ENCODE assay signal across 1 cellular context in the genomic region with DNA sequence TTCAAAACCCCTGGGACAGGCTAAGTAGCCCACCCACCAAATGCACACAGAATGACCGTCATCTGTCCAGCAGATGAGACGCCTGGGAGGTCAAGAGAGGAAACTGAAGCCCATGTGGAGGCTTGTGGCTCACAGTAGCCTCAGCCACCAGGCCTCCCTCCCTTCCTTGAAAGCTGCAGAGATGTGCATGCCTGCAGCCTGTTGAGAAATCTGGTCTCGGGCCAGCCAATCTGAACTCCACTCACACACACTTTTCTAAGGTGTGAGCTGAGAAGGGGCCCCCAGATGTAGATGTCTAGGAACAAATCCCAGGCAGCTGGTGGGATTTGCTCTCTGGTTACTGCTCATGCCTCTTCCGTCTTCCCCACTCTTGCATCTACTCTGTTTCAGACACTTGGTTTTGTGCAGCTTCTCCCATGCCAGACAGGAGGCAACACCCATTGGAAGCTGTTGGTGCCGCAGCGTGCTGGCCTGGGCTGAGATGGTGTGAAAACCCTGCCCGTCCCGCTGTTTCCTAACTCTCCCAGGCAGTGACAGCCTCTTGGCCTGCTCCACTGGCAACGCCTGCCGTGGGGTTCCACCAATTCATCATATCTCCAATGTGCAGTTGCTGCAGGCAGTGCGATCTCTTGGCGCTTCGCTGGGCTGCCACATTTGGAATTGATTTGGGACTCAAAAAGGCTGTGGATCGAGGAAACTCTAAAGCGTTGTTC.
TF ChIP-seq lines count a peak whose summit lies in the region.

No MANE protein-coding gene starts in this region.

TF ChIP-seq in GM23338, 12 proteins besides CTCF, POLR2A, EP300 and RAD21 (continued from another document):
- TF ChIP-seq, protein P1, sequence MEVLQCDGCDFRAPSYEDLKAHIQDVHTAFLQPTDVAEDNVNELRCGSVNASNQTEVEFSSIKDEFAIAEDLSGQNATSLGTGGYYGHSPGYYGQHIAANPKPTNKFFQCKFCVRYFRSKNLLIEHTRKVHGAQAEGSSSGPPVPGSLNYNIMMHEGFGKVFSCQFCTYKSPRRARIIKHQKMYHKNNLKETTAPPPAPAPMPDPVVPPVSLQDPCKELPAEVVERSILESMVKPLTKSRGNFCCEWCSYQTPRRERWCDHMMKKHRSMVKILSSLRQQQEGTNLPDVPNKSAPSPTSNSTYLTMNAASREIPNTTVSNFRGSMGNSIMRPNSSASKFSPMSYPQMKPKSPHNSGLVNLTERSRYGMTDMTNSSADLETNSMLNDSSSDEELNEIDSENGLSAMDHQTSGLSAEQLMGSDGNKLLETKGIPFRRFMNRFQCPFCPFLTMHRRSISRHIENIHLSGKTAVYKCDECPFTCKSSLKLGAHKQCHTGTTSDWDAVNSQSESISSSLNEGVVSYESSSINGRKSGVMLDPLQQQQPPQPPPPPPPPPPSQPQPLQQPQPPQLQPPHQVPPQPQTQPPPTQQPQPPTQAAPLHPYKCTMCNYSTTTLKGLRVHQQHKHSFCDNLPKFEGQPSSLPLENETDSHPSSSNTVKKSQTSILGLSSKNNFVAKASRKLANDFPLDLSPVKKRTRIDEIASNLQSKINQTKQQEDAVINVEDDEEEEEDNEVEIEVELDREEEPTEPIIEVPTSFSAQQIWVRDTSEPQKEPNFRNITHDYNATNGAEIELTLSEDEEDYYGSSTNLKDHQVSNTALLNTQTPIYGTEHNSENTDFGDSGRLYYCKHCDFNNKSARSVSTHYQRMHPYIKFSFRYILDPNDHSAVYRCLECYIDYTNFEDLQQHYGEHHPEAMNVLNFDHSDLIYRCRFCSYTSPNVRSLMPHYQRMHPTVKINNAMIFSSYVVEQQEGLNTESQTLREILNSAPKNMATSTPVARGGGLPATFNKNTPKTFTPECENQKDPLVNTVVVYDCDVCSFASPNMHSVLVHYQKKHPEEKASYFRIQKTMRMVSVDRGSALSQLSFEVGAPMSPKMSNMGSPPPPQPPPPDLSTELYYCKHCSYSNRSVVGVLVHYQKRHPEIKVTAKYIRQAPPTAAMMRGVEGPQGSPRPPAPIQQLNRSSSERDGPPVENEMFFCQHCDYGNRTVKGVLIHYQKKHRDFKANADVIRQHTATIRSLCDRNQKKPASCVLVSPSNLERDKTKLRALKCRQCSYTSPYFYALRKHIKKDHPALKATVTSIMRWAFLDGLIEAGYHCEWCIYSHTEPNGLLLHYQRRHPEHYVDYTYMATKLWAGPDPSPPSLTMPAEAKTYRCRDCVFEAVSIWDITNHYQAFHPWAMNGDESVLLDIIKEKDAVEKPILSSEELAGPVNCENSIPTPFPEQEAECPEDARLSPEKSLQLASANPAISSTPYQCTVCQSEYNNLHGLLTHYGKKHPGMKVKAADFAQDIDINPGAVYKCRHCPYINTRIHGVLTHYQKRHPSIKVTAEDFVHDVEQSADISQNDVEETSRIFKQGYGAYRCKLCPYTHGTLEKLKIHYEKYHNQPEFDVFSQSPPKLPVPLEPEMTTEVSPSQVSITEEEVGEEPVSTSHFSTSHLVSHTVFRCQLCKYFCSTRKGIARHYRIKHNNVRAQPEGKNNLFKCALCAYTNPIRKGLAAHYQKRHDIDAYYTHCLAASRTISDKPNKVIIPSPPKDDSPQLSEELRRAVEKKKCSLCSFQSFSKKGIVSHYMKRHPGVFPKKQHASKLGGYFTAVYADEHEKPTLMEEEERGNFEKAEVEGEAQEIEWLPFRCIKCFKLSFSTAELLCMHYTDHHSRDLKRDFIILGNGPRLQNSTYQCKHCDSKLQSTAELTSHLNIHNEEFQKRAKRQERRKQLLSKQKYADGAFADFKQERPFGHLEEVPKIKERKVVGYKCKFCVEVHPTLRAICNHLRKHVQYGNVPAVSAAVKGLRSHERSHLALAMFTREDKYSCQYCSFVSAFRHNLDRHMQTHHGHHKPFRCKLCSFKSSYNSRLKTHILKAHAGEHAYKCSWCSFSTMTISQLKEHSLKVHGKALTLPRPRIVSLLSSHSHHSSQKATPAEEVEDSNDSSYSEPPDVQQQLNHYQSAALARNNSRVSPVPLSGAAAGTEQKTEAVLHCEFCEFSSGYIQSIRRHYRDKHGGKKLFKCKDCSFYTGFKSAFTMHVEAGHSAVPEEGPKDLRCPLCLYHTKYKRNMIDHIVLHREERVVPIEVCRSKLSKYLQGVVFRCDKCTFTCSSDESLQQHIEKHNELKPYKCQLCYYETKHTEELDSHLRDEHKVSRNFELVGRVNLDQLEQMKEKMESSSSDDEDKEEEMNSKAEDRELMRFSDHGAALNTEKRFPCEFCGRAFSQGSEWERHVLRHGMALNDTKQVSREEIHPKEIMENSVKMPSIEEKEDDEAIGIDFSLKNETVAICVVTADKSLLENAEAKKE (CRISPR knock-in tag; IDR thresholded peaks at IDR 0.05) = no peak
- TF ChIP-seq ZNF114 (CRISPR knock-in tag; IDR thresholded peaks at IDR 0.05) = no peak
- TF ChIP-seq, protein P2, sequence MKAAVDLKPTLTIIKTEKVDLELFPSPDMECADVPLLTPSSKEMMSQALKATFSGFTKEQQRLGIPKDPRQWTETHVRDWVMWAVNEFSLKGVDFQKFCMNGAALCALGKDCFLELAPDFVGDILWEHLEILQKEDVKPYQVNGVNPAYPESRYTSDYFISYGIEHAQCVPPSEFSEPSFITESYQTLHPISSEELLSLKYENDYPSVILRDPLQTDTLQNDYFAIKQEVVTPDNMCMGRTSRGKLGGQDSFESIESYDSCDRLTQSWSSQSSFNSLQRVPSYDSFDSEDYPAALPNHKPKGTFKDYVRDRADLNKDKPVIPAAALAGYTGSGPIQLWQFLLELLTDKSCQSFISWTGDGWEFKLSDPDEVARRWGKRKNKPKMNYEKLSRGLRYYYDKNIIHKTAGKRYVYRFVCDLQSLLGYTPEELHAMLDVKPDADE (IDR thresholded peaks at IDR 0.05) = no peak
- no peak for TF ChIP-seq STAT1 (IDR thresholded peaks at IDR 0.05; ENCODE audit: unreplicated experiment)
- TF ChIP-seq ZNF331 (CRISPR knock-in tag; IDR thresholded peaks at IDR 0.05; ENCODE audit: low read depth) = no peak
- TF ChIP-seq POLR2AphosphoS5 (IDR thresholded peaks at IDR 0.05; ENCODE audit: low read depth) = no peak
